ENCODE assay signal across 26 cellular contexts in genomic region chr11:67158241-67158640, GRCh38. TPM values are rescaled to one million over a fixed set of nuclear protein-coding genes. Genes with fewer than 3 reads are reported as not detected.
DNase-seq lines count a peak whose midpoint lies in the region; ATAC-seq and TF ChIP-seq lines count a peak whose summit lies in the region.
"Had no signal": no experiment of that assay in that cellular context is flagged by ENCODE, and none has a peak within 500 bp of the region (broad histone marks: within the 10 kb centered on the region; RNA-seq: fewer than 3 reads in every experiment).

No MANE protein-coding gene starts in this region.

- intact Hi-C loops in A673 (cut with micrococcal nuclease; ENCODE audit: unreplicated experiment): no loop called here
- intact Hi-C loops in colonic mucosa (cut with DNase I): no loop called here

- no peaks in the 10 kb centered on the region for H3K9me3 Mint-ChIP-seq in CD8-positive, alpha-beta memory T cell
- H3K9me3 Mint-ChIP-seq in immature natural killer cell: no peaks in the 10 kb centered on the region
- H3K9me3 Mint-ChIP-seq: activated naive CD4-positive, alpha-beta T cell treated with anti-CD3 and anti-CD28 coated beads, Interleukin-2, amount 50 U/mL, for 72 hours; endodermal cell; neural crest cell had no signal

- no TSS peak for BruUV-seq in A673 (replicated peaks; lab: Mats Ljungman, UMichigan)

- H3K4me1 Mint-ChIP-seq in CD8-positive, alpha-beta memory T cell: peaks cover 37 to 55% (median 55%) of the 10 kb centered on the region in 3 donors
- peaks cover 29 to 52% of the 10 kb centered on the region in 2 donors for H3K4me1 Mint-ChIP-seq in immature natural killer cell

- H3K36me3 Mint-ChIP-seq in CD8-positive, alpha-beta memory T cell: peaks cover 0 to 33% (median 5%) of the 10 kb centered on the region in 3 donors
- peaks cover 0 to 7% (median 0%) of the 10 kb centered on the region in 3 donors for H3K36me3 Mint-ChIP-seq in immature natural killer cell

- POLR2A ChIA-PET in A673 (lab: Charles Lee; ENCODE audit: low non-redundant PET): interaction anchor here (0.6 kb wide), 1 partner anchor 39 kb away, joined by 3 read pairs; the partner anchor contains the start of gene KDM2A
- POLR2A ChIA-PET in CD8-positive, alpha-beta memory T cell (lab: Charles Lee): interaction anchor here (0.6 kb wide), 2 partner anchors 12 to 41 kb away, joined by 4 read pairs; no protein-coding TSS in a partner anchor

- no peak overlapping the region for H3K9ac ChIP-seq in colonic mucosa (ENCODE audit: low read depth in 2 of 2, low read length in 2 of 2)
- H3K9ac ChIP-seq: GM23248 had no signal

- DNase-seq in A673 (ENCODE audit: low spot score) (no peak), astrocyte of the hippocampus (ENCODE audit: low read depth, low spot score) (peak; percentile 29), immature natural killer cell (no peak), AML-193 (lab: John Stamatoyannopoulos, UW) (no peak), colonic mucosa (no peak)
- no peak for DNase-seq in CD8-positive, alpha-beta memory T cell
- DNase-seq in central memory CD4-positive, alpha-beta T cell: no peak
- DNase-seq: activated CD4-positive, alpha-beta T cell treated with anti-CD3 and anti-CD28 coated beads for 4 hours; activated CD8-positive, alpha-beta memory T cell treated with anti-CD3 and anti-CD28 coated beads, Interleukin-2, amount 10 ng/mL, durations not matched to agents 7 days and 5 days; DMS79; endodermal cell; esophagus squamous epithelium; GM23248; heart left ventricle; midbrain; NCI-H1048; NCI-H187; NCI-H226; Right ventricle myocardium superior; stimulated activated CD4-positive, alpha-beta T cell treated with anti-CD3 and anti-CD28 coated beads, Interleukin-1b, Interleukin-23, amount 100 ng/mL, for 48 hours; SW 1271 had no signal

- H3K4me3 Mint-ChIP-seq in CD8-positive, alpha-beta memory T cell: no peak overlapping the region
- no peak overlapping the region for H3K4me3 Mint-ChIP-seq in immature natural killer cell
- H3K4me3 Mint-ChIP-seq: activated CD8-positive, alpha-beta memory T cell treated with anti-CD3 and anti-CD28 coated beads, Interleukin-2, amount 10 ng/mL, durations not matched to agents 7 days and 5 days; endodermal cell; neural crest cell had no signal

- no peak overlapping the region for H3K4me3 ChIP-seq in A673 (ENCODE audit: low read depth, low read length, poor library complexity, severe bottlenecking)
- H3K4me3 ChIP-seq in CD8-positive, alpha-beta memory T cell (ENCODE audit: low read length): no peak overlapping the region
- H3K4me3 ChIP-seq in colonic mucosa: no peak overlapping the region
- H3K4me3 ChIP-seq: esophagus squamous epithelium, GM23248, heart left ventricle, prostate gland had no signal

- no peak for ATAC-seq in HG03196 (IDR thresholded peaks at IDR 0.05; ENCODE audit: unreplicated experiment)
- ATAC-seq: activated CD8-positive, alpha-beta memory T cell treated with anti-CD3 and anti-CD28 coated beads, Interleukin-2, amount 10 ng/mL, durations not matched to agents 7 days and 5 days; activated naive CD4-positive, alpha-beta T cell treated with anti-CD3 and anti-CD28 coated beads, Interleukin-2, amount 50 U/mL, for 72 hours; heart left ventricle; left lobe of liver had no signal

- CTCF ChIA-PET in A673 (lab: Charles Lee): interaction anchor here (0.6 to 1.7 kb wide), 2 partner anchors 9 to 466 kb away, joined by 3 to 4 read pairs; no protein-coding TSS in a partner anchor
- CTCF ChIA-PET in CD8-positive, alpha-beta memory T cell (lab: Charles Lee): interaction anchor here (1.5 to 2.4 kb wide), 2 partner anchors 16 to 77 kb away, joined by 3 to 5 read pairs; no protein-coding TSS in a partner anchor

- TF ChIP-seq CTCF in A673 (conservative IDR thresholded peaks at IDR 0.05; ENCODE audit: low read depth, low read length) (no peak), colonic mucosa (IDR thresholded peaks at IDR 0.05) (no peak)

- H3K9me3 ChIP-seq in A673 (ENCODE audit: low read depth, low read length, poor library complexity, severe bottlenecking) (no peaks in the 10 kb centered on the region), colonic mucosa (no peaks in the 10 kb centered on the region)
- no peaks in the 10 kb centered on the region for H3K9me3 ChIP-seq in CD8-positive, alpha-beta memory T cell (ENCODE audit: low read length)
- H3K9me3 ChIP-seq: esophagus squamous epithelium, heart left ventricle, prostate gland had no signal

- peak overlapping the region in 6 of 8 donors; percentile 2 to 75 (median 26) for H3K27ac Mint-ChIP-seq in CD8-positive, alpha-beta memory T cell
- H3K27ac Mint-ChIP-seq in immature natural killer cell: peak overlapping the region in 5 of 6 donors; percentile 19 to 84 (median 30)
- H3K27ac Mint-ChIP-seq: activated CD8-positive, alpha-beta memory T cell treated with anti-CD3 and anti-CD28 coated beads, Interleukin-2, amount 10 ng/mL, durations not matched to agents 7 days and 5 days; activated naive CD4-positive, alpha-beta T cell treated with anti-CD3 and anti-CD28 coated beads, Interleukin-2, amount 50 U/mL, for 72 hours; endodermal cell had no signal

- H3K4me1 ChIP-seq in A673 (ENCODE audit: insufficient read depth, low read length, poor library complexity, severe bottlenecking): peaks cover 31% of the 10 kb centered on the region
- H3K4me1 ChIP-seq in CD8-positive, alpha-beta memory T cell (ENCODE audit: insufficient read depth, low read length): peaks cover 15% of the 10 kb centered on the region
- no peaks in the 10 kb centered on the region for H3K4me1 ChIP-seq in colonic mucosa
- H3K4me1 ChIP-seq: prostate gland had no signal

- H3K27me3 Mint-ChIP-seq in CD8-positive, alpha-beta memory T cell: no peaks in the 10 kb centered on the region
- peaks cover 0 to under 1% (median 0%) of the 10 kb centered on the region in 3 donors for H3K27me3 Mint-ChIP-seq in immature natural killer cell (ENCODE audit: low read depth in 3 of 3)
- H3K27me3 Mint-ChIP-seq: activated CD8-positive, alpha-beta memory T cell treated with anti-CD3 and anti-CD28 coated beads, Interleukin-2, amount 10 ng/mL, durations not matched to agents 7 days and 5 days had no signal

- H3K36me3 ChIP-seq in A673 (ENCODE audit: insufficient read depth, low read length, poor library complexity, severe bottlenecking) (no peaks in the 10 kb centered on the region), colonic mucosa (no peaks in the 10 kb centered on the region)
- H3K36me3 ChIP-seq in CD8-positive, alpha-beta memory T cell (ENCODE audit: insufficient read depth, low read length): peaks cover 7% of the 10 kb centered on the region
- H3K36me3 ChIP-seq: prostate gland had no signal

- H3K27me3 ChIP-seq in A673 (replicated peaks; ENCODE audit: insufficient read depth, low read depth, low read length, poor library complexity) (no peaks in the 10 kb centered on the region), colonic mucosa (no peaks in the 10 kb centered on the region)
- no peaks in the 10 kb centered on the region for H3K27me3 ChIP-seq in CD8-positive, alpha-beta memory T cell (ENCODE audit: insufficient read depth, low read length, poor library complexity, severe bottlenecking)
- H3K27me3 ChIP-seq: esophagus squamous epithelium, heart left ventricle had no signal

- H3K27ac ChIP-seq in A673 (ENCODE audit: low read depth, low read length, poor library complexity, severe bottlenecking) (peak overlapping the region; percentile 1), colonic mucosa (no peak overlapping the region)
- H3K27ac ChIP-seq in CD8-positive, alpha-beta memory T cell (ENCODE audit: low read depth, low read length): no peak overlapping the region
- H3K27ac ChIP-seq: esophagus squamous epithelium, GM23248, heart left ventricle, prostate gland had no signal

RNA-seq across cellular contexts. Expression of gene KDM2A, which starts 39.2 kb away (rescaled TPM):
- total RNA-seq in A673 (2021) (105 and 121 TPM in 2 replicates), colonic mucosa (10 to 100 TPM; 63.3 to 80.6 TPM)
- 100 to 1,000 TPM; 101 to 107 TPM for total RNA-seq in CD8-positive, alpha-beta memory T cell
- 20.4 TPM for polyA plus RNA-seq in CD8-positive, alpha-beta memory T cell
- polyA plus RNA-seq in immature natural killer cell: 10 to 100 TPM in 1 of 3 donors, 1 to 10 TPM in 2; 3.8 to 16.6 (median 6.8) TPM
